15 cellular contexts compared by ENCODE assay signal in the genomic region with DNA sequence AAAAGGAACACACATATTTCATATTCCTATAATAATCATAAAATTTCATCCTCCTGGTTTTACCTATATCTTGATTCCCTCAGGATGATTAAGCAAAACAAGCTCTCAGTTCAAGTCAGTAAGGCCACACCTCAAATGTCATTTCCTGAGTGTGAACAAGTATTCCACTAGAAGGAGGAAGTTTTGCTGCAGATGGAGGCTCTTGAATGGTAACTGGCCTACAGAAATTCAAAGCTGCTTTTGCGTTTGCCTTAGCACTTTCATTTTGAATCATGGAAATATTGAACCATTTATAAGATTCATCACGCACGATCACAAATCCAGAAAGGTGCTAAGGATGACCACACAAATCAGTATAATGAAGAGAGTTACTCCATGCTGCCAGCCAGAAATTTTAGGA.
DNase-seq lines count a peak whose midpoint lies in the region; ATAC-seq and TF ChIP-seq lines count a peak whose summit lies in the region.
"Had no signal": no experiment of that assay in that cellular context is flagged by ENCODE, and none has a peak within 500 bp of the region (broad histone marks: within the 10 kb centered on the region; RNA-seq: fewer than 3 reads in every experiment).

No MANE protein-coding gene starts in this region.

- H3K36me3 ChIP-seq in OCI-LY3 (replicated peaks; ENCODE audit: low read depth, low read length): no peaks in the 10 kb centered on the region
- no peaks in the 10 kb centered on the region for H3K36me3 ChIP-seq in upper lobe of right lung
- H3K36me3 ChIP-seq: Peyer's patch, spleen, upper lobe of left lung had no signal

- no peak for TF ChIP-seq CTCF in OCI-LY3 (IDR thresholded peaks at IDR 0.05; ENCODE audit: low read depth, low read length)
- TF ChIP-seq CTCF in upper lobe of right lung (IDR thresholded peaks at IDR 0.05): no peak

- no peaks in the 10 kb centered on the region for H3K4me1 Mint-ChIP-seq in activated T-cell treated with anti-CD3 and anti-CD28 coated beads, Interleukin-2, amount 50 U/mL, for 72 hours (ENCODE audit: low read depth)
- no peaks in the 10 kb centered on the region for H3K4me1 Mint-ChIP-seq in activated T-cell treated with anti-CD3 and anti-CD28 coated beads, Interleukin-2, amount 50 U/mL, for 4 hours (ENCODE audit: low read depth)
- H3K4me1 Mint-ChIP-seq in activated CD4-positive, alpha-beta memory T cell treated with anti-CD3 and anti-CD28 coated beads for 36 hours (ENCODE audit: low read depth): peaks cover 5% of the 10 kb centered on the region
- H3K4me1 Mint-ChIP-seq in effector memory CD8-positive, alpha-beta T cell (ENCODE audit: low read depth in 2 of 2): no peaks in the 10 kb centered on the region

- H3K4me3 Mint-ChIP-seq in activated T-cell treated with anti-CD3 and anti-CD28 coated beads, Interleukin-2, amount 50 U/mL, for 72 hours: no peak overlapping the region
- H3K4me3 Mint-ChIP-seq in activated T-cell treated with anti-CD3 and anti-CD28 coated beads, Interleukin-2, amount 50 U/mL, for 4 hours: no peak overlapping the region
- no peak overlapping the region for H3K4me3 Mint-ChIP-seq in activated CD4-positive, alpha-beta memory T cell treated with anti-CD3 and anti-CD28 coated beads for 36 hours
- no peak overlapping the region for H3K4me3 Mint-ChIP-seq in effector memory CD8-positive, alpha-beta T cell

- H3K9ac ChIP-seq in OCI-LY3 (ENCODE audit: low read length): no peak overlapping the region

- ATAC-seq in activated T-cell treated with anti-CD3 and anti-CD28 coated beads, Interleukin-2, amount 50 U/mL, for 72 hours (replicated peaks in 1 of 2): peak; percentile 36 to 43
- no peak for ATAC-seq in activated T-cell treated with anti-CD3 and anti-CD28 coated beads, Interleukin-2, amount 50 U/mL, for 4 hours
- ATAC-seq in HG02885 (IDR thresholded peaks at IDR 0.05; ENCODE audit: poor library complexity, unreplicated experiment) (peak; percentile 40), upper lobe of right lung (peak; percentile 46), GM21515 (IDR thresholded peaks at IDR 0.05; ENCODE audit: unreplicated experiment) (no peak)
- ATAC-seq in effector memory CD8-positive, alpha-beta T cell (replicated peaks): no peak
- ATAC-seq: K562 had no signal

- peak overlapping the region; percentile 35; the same call in 1 of the 2 replicates for H2AFZ ChIP-seq in OCI-LY3 (ENCODE audit: low read depth, low read length)

- no peaks in the 10 kb centered on the region for H3K79me2 ChIP-seq in OCI-LY3 (ENCODE audit: low read length)

- H3K27me3 ChIP-seq in OCI-LY3 (ENCODE audit: low read depth, low read length): no peaks in the 10 kb centered on the region
- no peaks in the 10 kb centered on the region for H3K27me3 ChIP-seq in upper lobe of right lung
- H3K27me3 ChIP-seq: Peyer's patch, spleen, upper lobe of left lung had no signal

- peaks cover 0 to 2% of the 10 kb centered on the region in 2 donors for H3K9me3 Mint-ChIP-seq in activated T-cell treated with anti-CD3 and anti-CD28 coated beads, Interleukin-2, amount 50 U/mL, for 72 hours
- no peaks in the 10 kb centered on the region for H3K9me3 Mint-ChIP-seq in activated T-cell treated with anti-CD3 and anti-CD28 coated beads, Interleukin-2, amount 50 U/mL, for 4 hours
- no peaks in the 10 kb centered on the region for H3K9me3 Mint-ChIP-seq in activated CD4-positive, alpha-beta memory T cell treated with anti-CD3 and anti-CD28 coated beads for 36 hours
- H3K9me3 Mint-ChIP-seq in effector memory CD8-positive, alpha-beta T cell: peaks cover 0 to 4% of the 10 kb centered on the region in 2 donors

- H3K9me3 ChIP-seq in OCI-LY3 (ENCODE audit: insufficient read depth, low read length) (no peaks in the 10 kb centered on the region), upper lobe of right lung (no peaks in the 10 kb centered on the region)
- H3K9me3 ChIP-seq: Peyer's patch, spleen, upper lobe of left lung had no signal

- POLR2A ChIA-PET in activated CD4-positive, alpha-beta memory T cell treated with anti-CD3 and anti-CD28 coated beads for 36 hours (lab: Charles Lee): no interaction called here

- no peaks in the 10 kb centered on the region for H3K27me3 Mint-ChIP-seq in activated T-cell treated with anti-CD3 and anti-CD28 coated beads, Interleukin-2, amount 50 U/mL, for 72 hours (ENCODE audit: low read depth)
- no peaks in the 10 kb centered on the region for H3K27me3 Mint-ChIP-seq in activated T-cell treated with anti-CD3 and anti-CD28 coated beads, Interleukin-2, amount 50 U/mL, for 4 hours (ENCODE audit: low read depth)
- no peaks in the 10 kb centered on the region for H3K27me3 Mint-ChIP-seq in activated CD4-positive, alpha-beta memory T cell treated with anti-CD3 and anti-CD28 coated beads for 36 hours
- no peaks in the 10 kb centered on the region for H3K27me3 Mint-ChIP-seq in effector memory CD8-positive, alpha-beta T cell

- no peaks in the 10 kb centered on the region for H4K20me1 ChIP-seq in OCI-LY3 (ENCODE audit: insufficient read depth, low read length)

- CTCF ChIA-PET in activated CD4-positive, alpha-beta memory T cell treated with anti-CD3 and anti-CD28 coated beads for 36 hours (lab: Charles Lee): interaction anchor here (0.6 kb wide), 1 partner anchor 350 kb away, joined by 4 read pairs; no protein-coding TSS in a partner anchor

- peaks cover 0 to 1% of the 10 kb centered on the region in 2 donors for H3K36me3 Mint-ChIP-seq in activated T-cell treated with anti-CD3 and anti-CD28 coated beads, Interleukin-2, amount 50 U/mL, for 72 hours (ENCODE audit: insufficient read depth in 2 of 2)
- no peaks in the 10 kb centered on the region for H3K36me3 Mint-ChIP-seq in activated T-cell treated with anti-CD3 and anti-CD28 coated beads, Interleukin-2, amount 50 U/mL, for 4 hours (ENCODE audit: insufficient read depth)
- no peaks in the 10 kb centered on the region for H3K36me3 Mint-ChIP-seq in activated CD4-positive, alpha-beta memory T cell treated with anti-CD3 and anti-CD28 coated beads for 36 hours
- H3K36me3 Mint-ChIP-seq in effector memory CD8-positive, alpha-beta T cell (ENCODE audit: insufficient read depth): no peaks in the 10 kb centered on the region

- H3K4me1 ChIP-seq in OCI-LY3 (ENCODE audit: low read length): peaks cover 16% of the 10 kb centered on the region
- H3K4me1 ChIP-seq in upper lobe of right lung: peaks cover 5% of the 10 kb centered on the region
- H3K4me1 ChIP-seq: Peyer's patch, spleen had no signal

- H3K4me3 ChIP-seq in OCI-LY3 (ENCODE audit: low read length): no peak overlapping the region
- H3K4me3 ChIP-seq in upper lobe of right lung: no peak overlapping the region
- H3K4me3 ChIP-seq: K562, Peyer's patch, spleen, upper lobe of left lung had no signal

- intact Hi-C loops in upper lobe of right lung (cut with DNase I): no loop called here
- intact Hi-C loops in activated CD4-positive, alpha-beta memory T cell treated with anti-CD3 and anti-CD28 coated beads for 36 hours (cut with micrococcal nuclease): no loop called here

- peak overlapping the region; percentile 27 for H3K4me2 ChIP-seq in OCI-LY3 (ENCODE audit: low read length)

- H3K27ac Mint-ChIP-seq in activated T-cell treated with anti-CD3 and anti-CD28 coated beads, Interleukin-2, amount 50 U/mL, for 72 hours: no peak overlapping the region
- no peak overlapping the region for H3K27ac Mint-ChIP-seq in activated CD4-positive, alpha-beta memory T cell treated with anti-CD3 and anti-CD28 coated beads for 36 hours
- H3K27ac Mint-ChIP-seq in effector memory CD8-positive, alpha-beta T cell: no peak overlapping the region

- DNase-seq in activated T-cell treated with anti-CD3 and anti-CD28 coated beads, Interleukin-2, amount 50 U/mL, for 72 hours: no peak
- no peak for DNase-seq in activated T-cell treated with anti-CD3 and anti-CD28 coated beads, Interleukin-2, amount 50 U/mL, for 4 hours
- DNase-seq in upper lobe of right lung: no peak
- no peak for DNase-seq in activated CD4-positive, alpha-beta memory T cell treated with anti-CD3 and anti-CD28 coated beads for 36 hours
- no peak for DNase-seq in effector memory CD8-positive, alpha-beta T cell
- DNase-seq: activated naive CD4-positive, alpha-beta T cell treated with anti-CD3 and anti-CD28 coated beads, Interleukin-2, amount 50 U/mL, for 16 hours; mesendoderm; NCI-H2171; Peyer's patch; spleen; upper lobe of left lung had no signal

- H3K27ac ChIP-seq in OCI-LY3 (ENCODE audit: low read length) (no peak overlapping the region), upper lobe of right lung (no peak overlapping the region)
- H3K27ac ChIP-seq: Peyer's patch, spleen, upper lobe of left lung had no signal

Comparison
In these comparisons a context has a peak if more than half of its experiments do, and no peak if none do; other contexts are left out.
1. ATAC-seq: peak in activated T-cell treated with anti-CD3 and anti-CD28 coated beads, Interleukin-2, amount 50 U/mL, for 72 hours (2 of 2), HG02885 (single experiment) and upper lobe of right lung (single experiment); none in activated T-cell treated with anti-CD3 and anti-CD28 coated beads, Interleukin-2, amount 50 U/mL, for 4 hours (0 of 2), effector memory CD8-positive, alpha-beta T cell (single experiment) and GM21515 (single experiment).